28 cellular contexts compared by ENCODE assay signal in genomic region chr16:56510544-56510943, GRCh38. TPM values are rescaled to one million over a fixed set of nuclear protein-coding genes. Genes with fewer than 3 reads are reported as not detected.
DNase-seq lines count a peak whose midpoint lies in the region; ATAC-seq and TF ChIP-seq lines count a peak whose summit lies in the region.
"Had no signal": no experiment of that assay in that cellular context is flagged by ENCODE, and none has a peak within 500 bp of the region (broad histone marks: within the 10 kb centered on the region; RNA-seq: fewer than 3 reads in every experiment).

No MANE protein-coding gene starts in this region.

- no CpG with 5 or more reads among the region's 2 CpGs for WGBS in IMR-90 (ENCODE audit: extremely low coverage in 2 of 2, insufficient read length in 1 of 2), 2 experiments

- in situ Hi-C loops in IMR-90 (cut with MboI; ENCODE audit: low sequenced_read_pairs): loop anchor here (5.0 kb wide), 1 partner anchor 92 kb away; no protein-coding TSS in a partner anchor

- CTCF ChIA-PET in IMR-90 (lab: Yijun Ruan, JAX): no interaction called here

- DNase-seq in IMR-90: no peak
- peak; percentile 24 for DNase-seq in midbrain (lab: John Stamatoyannopoulos, UW)
- DNase-seq in CD14-positive monocyte (ENCODE audit: low spot score): no peak
- no peak for DNase-seq in COLO829 (ENCODE audit: low spot score)
- DNase-seq in posterior vena cava (ENCODE audit: low spot score): no peak
- DNase-seq: Caco-2; CD4-positive, alpha-beta T cell; DMS 273 treated with DMSO at 0.1 percent for 48 hours; DMS79 treated with DMSO at 0.1 percent for 48 hours; KG1; NCI-H1092 treated with DMSO at 0.1 percent for 48 hours; NCI-H1436 treated with DMSO at 0.1 percent for 48 hours; NCI-H1930; NCI-H2227 treated with DMSO at 0.1 percent for 48 hours; NCI-H510A treated with DMSO at 0.1 percent for 48 hours; NCI-H748 treated with DMSO at 0.1 percent for 48 hours; NK-92 treated with Interleukin-12 subunit alpha and Interleukin-12 subunit beta, amount 100 ng/mL, for 24 hours; SHP77 treated with DMSO at 0.1 percent for 48 hours had no signal

- H4K20me1 ChIP-seq in IMR-90 (ENCODE audit: insufficient read depth, low read length): no peaks in the 10 kb centered on the region

- no peak overlapping the region; a peak in 1 of 4 replicates for H4K8ac ChIP-seq in IMR-90 (ENCODE audit: low read depth in 2 of 2, low read length in 2 of 2)

- no peak for TF ChIP-seq POLR2A in IMR-90 (IDR thresholded peaks at IDR 0.05; ENCODE audit: low read depth, low read length)

- intact Hi-C loops in IMR-90 (cut with micrococcal nuclease): no loop called here
- intact Hi-C loops in CD14-positive monocyte (cut with micrococcal nuclease): no loop called here
- intact Hi-C loops in posterior vena cava (cut with DNase I): no loop called here

- no peak overlapping the region for H2AK5ac ChIP-seq in IMR-90 (ENCODE audit: low read depth, low read length)

- H3K27me3 ChIP-seq in IMR-90 (ENCODE audit: control insufficient read depth, insufficient read depth, low read length) (no peaks in the 10 kb centered on the region), skeletal muscle satellite cell (ENCODE audit: control insufficient read depth, insufficient read depth, low read length) (no peaks in the 10 kb centered on the region)

- H3K18ac ChIP-seq in IMR-90 (ENCODE audit: low read depth, low read length): no peak overlapping the region

- no peaks in the 10 kb centered on the region for H3K9me3 Mint-ChIP-seq in CD14-positive monocyte
- H3K9me3 Mint-ChIP-seq: CD4-positive, alpha-beta T cell had no signal

- no peak for TF ChIP-seq RAD21 in IMR-90 (IDR thresholded peaks at IDR 0.05; ENCODE audit: low read length)

- H3K14ac ChIP-seq in IMR-90 (replicated peaks; ENCODE audit: low read depth, low read length): no peak overlapping the region

- no peak overlapping the region for H2BK120ac ChIP-seq in IMR-90 (ENCODE audit: low read depth, low read length)

- no peak overlapping the region for H4K91ac ChIP-seq in IMR-90 (ENCODE audit: insufficient read depth, low read depth, low read length)

- no peak overlapping the region for H2AFZ ChIP-seq in IMR-90 (replicated peaks; ENCODE audit: low read length, poor library complexity)

- TF ChIP-seq CTCF in IMR-90 (conservative IDR thresholded peaks at IDR 0.05; ENCODE audit: low read depth, low read length): no peak
- TF ChIP-seq CTCF in CD14-positive monocyte (IDR thresholded peaks at IDR 0.05): no peak

- H3K4me2 ChIP-seq in IMR-90 (ENCODE audit: low read depth, low read length) (no peak overlapping the region), skeletal muscle satellite cell (ENCODE audit: low read length) (peak overlapping the region; percentile 2)

- H3K4ac ChIP-seq in IMR-90 (ENCODE audit: low read depth, low read length): no peak overlapping the region

- H3K79me1 ChIP-seq in IMR-90 (ENCODE audit: low read depth in 1 of 2, low read length in 2 of 2): peaks cover 4 to 5% of the 10 kb centered on the region in 2 experiments

- no peak overlapping the region; the same call in 1 of the 2 replicates for H2BK20ac ChIP-seq in IMR-90 (ENCODE audit: low read depth, low read length)

- H4K5ac ChIP-seq in IMR-90 (ENCODE audit: low read depth, low read length): no peak overlapping the region; the same call in 1 of the 2 replicates

- H3K27ac ChIP-seq in IMR-90 (ENCODE audit: insufficient read depth, low read length): no peak overlapping the region
- peak overlapping the region; percentile 67 for H3K27ac ChIP-seq in cingulate gyrus (ENCODE audit: low read depth, low read length)
- H3K27ac ChIP-seq: HL-60, RWPE1 had no signal

- H3K9me3 ChIP-seq in IMR-90 (ENCODE audit: control insufficient read depth, insufficient read depth, low read length): no peaks in the 10 kb centered on the region
- no peaks in the 10 kb centered on the region for H3K9me3 ChIP-seq in skeletal muscle satellite cell (replicated peaks; ENCODE audit: low read length)
- H3K9me3 ChIP-seq: Caco-2 had no signal

- POLR2A ChIA-PET in IMR-90 (lab: Charles Lee; ENCODE audit: unreplicated experiment): no interaction called here

- H3K4me3 Mint-ChIP-seq in CD14-positive monocyte: no peak overlapping the region
- H3K4me3 Mint-ChIP-seq: CD4-positive, alpha-beta T cell had no signal

- H3K27ac Mint-ChIP-seq in CD14-positive monocyte: no peak overlapping the region
- H3K27ac Mint-ChIP-seq: CD4-positive, alpha-beta T cell had no signal

- dilution Hi-C loops in IMR-90 (cut with HindIII; ENCODE audit: low sequenced_read_pairs, unreplicated experiment): no loop called here

- H3K4me1 Mint-ChIP-seq in CD14-positive monocyte: peaks cover 17% of the 10 kb centered on the region

- BruUV-seq in IMR-90 (replicated peaks; lab: Mats Ljungman, UMichigan): no TSS peak

- no peak overlapping the region for H2AK9ac ChIP-seq in IMR-90 (replicated peaks; ENCODE audit: low read depth, low read length, poor library complexity)

- H2BK5ac ChIP-seq in IMR-90 (ENCODE audit: low read depth, low read length, poor library complexity, severe bottlenecking): peak overlapping the region; percentile 20

- H3K36me3 ChIP-seq in IMR-90 (ENCODE audit: control insufficient read depth, insufficient read depth, low read length): peaks cover 10% of the 10 kb centered on the region
- H3K36me3 ChIP-seq in skeletal muscle satellite cell (ENCODE audit: insufficient read depth, low read length): peaks cover 27% of the 10 kb centered on the region

- no peak overlapping the region for H3K9ac ChIP-seq in IMR-90 (ENCODE audit: low read depth, low read length)
- H3K9ac ChIP-seq in skeletal muscle satellite cell (ENCODE audit: low read depth, low read length): no peak overlapping the region

- no peak overlapping the region for H2BK15ac ChIP-seq in IMR-90 (ENCODE audit: low read depth, low read length)

- H3K4me1 ChIP-seq in IMR-90 (ENCODE audit: control insufficient read depth, insufficient read depth, low read length): peaks cover 1% of the 10 kb centered on the region; the same call in 1 of the 2 replicates
- H3K4me1 ChIP-seq in skeletal muscle satellite cell (ENCODE audit: control insufficient read depth, insufficient read depth, low read length): peaks cover 45% of the 10 kb centered on the region
- H3K4me1 ChIP-seq: Caco-2 had no signal

- no peak for ATAC-seq in IMR-90 (ENCODE audit: low read depth)
- no peak for ATAC-seq in HG02970 (IDR thresholded peaks at IDR 0.05; ENCODE audit: low FRiP score, unreplicated experiment)
- ATAC-seq: HepG2 had no signal

- H3K27me3 Mint-ChIP-seq in CD14-positive monocyte (ENCODE audit: low read depth in 3 of 3): no peaks in the 10 kb centered on the region
- H3K27me3 Mint-ChIP-seq: CD4-positive, alpha-beta T cell had no signal

- H3K56ac ChIP-seq in IMR-90 (ENCODE audit: extremely low read depth, insufficient read depth, low read length): no peak overlapping the region

- H3K23ac ChIP-seq in IMR-90 (ENCODE audit: low read depth, low read length): peak overlapping the region; percentile 20; the same call in 1 of the 2 replicates

- no peak overlapping the region for H3K4me3 ChIP-seq in IMR-90 (ENCODE audit: insufficient read depth, low read depth, low read length)
- H3K4me3 ChIP-seq in skeletal muscle satellite cell (ENCODE audit: low read length): no peak overlapping the region

- H3K9me1 ChIP-seq in IMR-90 (ENCODE audit: insufficient read depth, low read length): peaks cover 2% of the 10 kb centered on the region

- peaks cover 49 to 56% of the 10 kb centered on the region in 2 donors for H3K36me3 Mint-ChIP-seq in CD14-positive monocyte

TF ChIP-seq in IMR-90, 13 proteins besides CTCF, POLR2A, EP300 and RAD21:
- no peak for TF ChIP-seq MAZ (IDR thresholded peaks at IDR 0.05; ENCODE audit: borderline replicate concordance, low read depth, low read length)
- TF ChIP-seq RCOR1 (IDR thresholded peaks at IDR 0.05; ENCODE audit: insufficient replicate concordance, low read length): no peak
- TF ChIP-seq, protein P1, sequence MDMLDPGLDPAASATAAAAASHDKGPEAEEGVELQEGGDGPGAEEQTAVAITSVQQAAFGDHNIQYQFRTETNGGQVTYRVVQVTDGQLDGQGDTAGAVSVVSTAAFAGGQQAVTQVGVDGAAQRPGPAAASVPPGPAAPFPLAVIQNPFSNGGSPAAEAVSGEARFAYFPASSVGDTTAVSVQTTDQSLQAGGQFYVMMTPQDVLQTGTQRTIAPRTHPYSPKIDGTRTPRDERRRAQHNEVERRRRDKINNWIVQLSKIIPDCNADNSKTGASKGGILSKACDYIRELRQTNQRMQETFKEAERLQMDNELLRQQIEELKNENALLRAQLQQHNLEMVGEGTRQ (IDR thresholded peaks at IDR 0.05; ENCODE audit: low read depth, low read length): no peak
- no peak for TF ChIP-seq FOS (IDR thresholded peaks at IDR 0.05; ENCODE audit: low read depth, low read length)
TF ChIP-seq in IMR-90: peak in this region for 0.

RNA-seq across cellular contexts. Expression of gene BBS2, which starts 9.3 kb away (rescaled TPM):
- total RNA-seq in IMR-90 (2012; rRNA removed) (18.6 and 31.9 TPM in 2 replicates), posterior vena cava (10 to 100 TPM; 30.5 to 36.5 TPM)
- polyA plus RNA-seq in IMR-90 (2012; rRNA removed) (29.9 and 32.3 TPM in 2 replicates), CD14-positive monocyte (10 to 100 TPM; 16.6 to 18.8 TPM)
- polyA plus RNA-seq in IMR-90 (2012; cell fraction: cytosol; rRNA removed): 9.6 and 9.7 TPM in 2 replicates
- polyA plus RNA-seq in IMR-90 (2012; cell fraction: nucleus; rRNA removed; ENCODE audit: low replicate concordance): 25.2 and 101 TPM in 2 replicates
- total RNA-seq in skeletal muscle satellite cell (2012; rRNA removed): 35.2 and 35.6 TPM in 2 replicates

RNA-seq across cellular contexts. Expression of gene MT4, which starts 54.3 kb away (rescaled TPM):
- total RNA-seq in IMR-90 (2012; rRNA removed) (not detected in 2 replicates), posterior vena cava (not detected)
- polyA plus RNA-seq in IMR-90 (2012; rRNA removed) (not detected in 2 replicates), CD14-positive monocyte (not detected)
- polyA plus RNA-seq in IMR-90 (2012; cell fraction: cytosol; rRNA removed): not detected in 2 replicates
- not detected in 2 replicates for polyA plus RNA-seq in IMR-90 (2012; cell fraction: nucleus; rRNA removed; ENCODE audit: low replicate concordance)
- not detected in 2 replicates for total RNA-seq in skeletal muscle satellite cell (2012; rRNA removed)
- total RNA-seq: A673; Caco-2; CD4-positive, alpha-beta T cell; H4; HepG2; HT-29 had no signal
- polyA plus RNA-seq: BJ, HepG2 had no signal

RNA-seq across cellular contexts. Expression of gene OGFOD1, which starts 59.2 kb away (rescaled TPM):
- total RNA-seq in IMR-90 (2012; rRNA removed) (102 and 103 TPM in 2 replicates), posterior vena cava (10 to 100 TPM; 33.8 to 35.2 TPM)
- polyA plus RNA-seq in IMR-90 (2012; rRNA removed) (39.2 and 43.5 TPM in 2 replicates), CD14-positive monocyte (10 to 100 TPM; 23.4 to 37.9 TPM)
- 14.4 and 24.2 TPM in 2 replicates for polyA plus RNA-seq in IMR-90 (2012; cell fraction: cytosol; rRNA removed)
- 6.6 and 18.8 TPM in 2 replicates for polyA plus RNA-seq in IMR-90 (2012; cell fraction: nucleus; rRNA removed; ENCODE audit: low replicate concordance)
- 76.6 and 77.8 TPM in 2 replicates for total RNA-seq in skeletal muscle satellite cell (2012; rRNA removed)

RNA-seq across cellular contexts. Expression of gene NUDT21, which starts 59.4 kb away (rescaled TPM):
- total RNA-seq in IMR-90 (2012; rRNA removed) (165 and 166 TPM in 2 replicates), posterior vena cava (10 to 100 TPM; 75.5 to 76.3 TPM)
- polyA plus RNA-seq in IMR-90 (2012; rRNA removed) (52.4 and 60.9 TPM in 2 replicates), CD14-positive monocyte (10 to 100 TPM; 55.9 to 65.0 TPM)
- 42.7 and 48.8 TPM in 2 replicates for polyA plus RNA-seq in IMR-90 (2012; cell fraction: cytosol; rRNA removed)
- 19.6 and 21.6 TPM in 2 replicates for polyA plus RNA-seq in IMR-90 (2012; cell fraction: nucleus; rRNA removed; ENCODE audit: low replicate concordance)
- total RNA-seq in skeletal muscle satellite cell (2012; rRNA removed): 60.7 and 79.1 TPM in 2 replicates
